ENCODE assay signal across 21 cellular contexts in genomic region chr7:102000123-102000522, GRCh38.
"Had no signal": no experiment of that assay in that cellular context is flagged by ENCODE, and none has a peak within 500 bp of the region (broad histone marks: within the 10 kb centered on the region; RNA-seq: fewer than 3 reads in every experiment).

No MANE protein-coding gene starts in this region.

- ATAC-seq: activated naive CD4-positive, alpha-beta T cell treated with anti-CD3 and anti-CD28 coated beads, Interleukin-2, amount 50 U/mL, for 72 hours; activated T-helper 17 cell treated with anti-CD3 and anti-CD28 coated beads, Interleukin-2, amount 50 U/mL, for 72 hours; esophagus mucosa; stimulated activated naive CD8-positive, alpha-beta T cell treated with anti-CD3 and anti-CD28 coated beads, Interleukin-15, amount 100 ng/mL, for 72 hours; T-cell had no signal

- DNase-seq: activated CD4-positive, alpha-beta T cell treated with anti-CD3 and anti-CD28 coated beads for 1 hour; activated T-cell treated with anti-CD3 and anti-CD28 coated beads, Interleukin-2, amount 50 U/mL, for 1 hour; aorta; central memory CD4-positive, alpha-beta T cell; dermis blood vessel endothelial cell; effector CD8-positive, alpha-beta T cell; gastrocnemius medialis; hippocampal formation; naive B cell; stimulated activated CD4-positive, alpha-beta T cell treated with anti-CD3 and anti-CD28 coated beads, Interleukin-1b, Interleukin-23, amount 100 ng/mL, for 48 hours; stimulated activated naive CD8-positive, alpha-beta T cell treated with anti-CD3 and anti-CD28 coated beads, Interleukin-15, amount 100 ng/mL, for 72 hours; T-cell had no signal

- H3K27me3 ChIP-seq: gastrocnemius medialis, suprapubic skin, tibial nerve had no signal

- H3K36me3 ChIP-seq: gastrocnemius medialis, suprapubic skin, tibial nerve had no signal

- H3K4me1 ChIP-seq: suprapubic skin had no signal

- H3K4me3 ChIP-seq: gastrocnemius medialis, skin epidermis, suprapubic skin, tibial nerve had no signal

- H3K9me3 ChIP-seq: gastrocnemius medialis, suprapubic skin, tibial nerve had no signal

- H3K27ac ChIP-seq: skin epidermis, suprapubic skin, tibial nerve, VCaP had no signal

- FAIRE-seq: endothelial cell of umbilical vein, urothelium cell line had no signal
